In genomic region chr1:205797122-205797521, GRCh38 we compare ENCODE assay signal across 1 cellular context.
TF ChIP-seq lines count a peak whose summit lies in the region.

No MANE protein-coding gene starts in this region.

TF ChIP-seq in K562, 482 proteins besides CTCF, POLR2A, EP300 and RAD21:
- TF ChIP-seq MAFK (IDR thresholded peaks at IDR 0.05; ENCODE audit: low read length) (peak; percentile 90), ZNF316 (IDR thresholded peaks at IDR 0.05) (peak; percentile 95), C11orf30 (IDR thresholded peaks at IDR 0.05; ENCODE audit: low read depth) (peak; percentile 94), ZNF507 (tag; conservative IDR thresholded peaks at IDR 0.05) (no peak), ESRRA (IDR thresholded peaks at IDR 0.05; ENCODE audit: borderline replicate concordance, low read depth) (no peak), MAFG (tag; conservative IDR thresholded peaks at IDR 0.05) (peak; percentile 91), MAFF (IDR thresholded peaks at IDR 0.05; ENCODE audit: low read length) (peak; percentile 90), ZNF551 (CRISPR knock-in tag; IDR thresholded peaks at IDR 0.05) (no peak), ZBTB5 (IDR thresholded peaks at IDR 0.05) (no peak)
